ENCODE assay signal across 9 cellular contexts in genomic region chr1:2821970-2822620, GRCh38. TPM values are rescaled to one million over a fixed set of nuclear protein-coding genes. Genes with fewer than 3 reads are reported as not detected.
A peak's percentile ranks its signal among the peaks of the same experiment; 100 is the strongest.
DNase-seq lines count a peak whose midpoint lies in the region; ATAC-seq and TF ChIP-seq lines count a peak whose summit lies in the region.
"Had no signal": no experiment of that assay in that cellular context is flagged by ENCODE, and none has a peak within 500 bp of the region (broad histone marks: within the 10 kb centered on the region; RNA-seq: fewer than 3 reads in every experiment).

No MANE protein-coding gene starts in this region.

- ATAC-seq in T-helper 17 cell (peak; percentile 77), psoas muscle (peak in 1 of 4 donors; percentile 22)

- no peaks in the 10 kb centered on the region for H4K20me1 ChIP-seq in hepatocyte (ENCODE audit: insufficient read depth, poor library complexity, severe bottlenecking)

- peaks cover 46% of the 10 kb centered on the region for H3K9me3 Mint-ChIP-seq in MCF 10A (ENCODE audit: unreplicated experiment)
- H3K9me3 Mint-ChIP-seq: memory B cell had no signal

- peaks cover 7% of the 10 kb centered on the region for H3K36me3 Mint-ChIP-seq in MCF 10A (ENCODE audit: insufficient read depth, unreplicated experiment)
- H3K36me3 Mint-ChIP-seq in T-helper 17 cell (ENCODE audit: low read depth) = peaks cover 3% of the 10 kb centered on the region
- H3K36me3 Mint-ChIP-seq: memory B cell had no signal

- DNase-seq in T47D (ENCODE audit: low read depth in 1 of 2, low spot score in 1 of 2) = peak; percentile 41 to 64
- no peak for DNase-seq in MCF 10A (ENCODE audit: unreplicated experiment)
- peak in 1 of 3 donors; percentile 33 for DNase-seq in T-helper 17 cell
- no peak for DNase-seq in coronary artery (ENCODE audit: low spot score)
- peak; percentile 25 to 53 for DNase-seq in psoas muscle
- DNase-seq in hepatocyte (ENCODE audit: low spot score) = no peak
- no peak for DNase-seq in SKM-1 treated with dmso at 0.1 percent for 144 hours (lab: John Stamatoyannopoulos, UW; ENCODE audit: unreplicated experiment)
- no peak for DNase-seq in NCI-H1048 (lab: John Stamatoyannopoulos, UW)

- no peaks in the 10 kb centered on the region for H3K36me3 ChIP-seq in psoas muscle (ENCODE audit: insufficient read depth in 1 of 2, low read depth in 1 of 2)
- no peaks in the 10 kb centered on the region for H3K36me3 ChIP-seq in hepatocyte (replicated peaks; ENCODE audit: insufficient read depth, low read depth)

- TF ChIP-seq CTCF in MCF 10A (IDR thresholded peaks at IDR 0.05; ENCODE audit: unreplicated experiment) (no peak), coronary artery (IDR thresholded peaks at IDR 0.05) (peak; percentile 62), psoas muscle (IDR thresholded peaks at IDR 0.05) (peak; percentile 36), hepatocyte (IDR thresholded peaks at IDR 0.05; ENCODE audit: poor library complexity) (no peak)

- no peak overlapping the region for H3K27ac ChIP-seq in coronary artery
- no peak overlapping the region for H3K27ac ChIP-seq in psoas muscle
- H3K27ac ChIP-seq in hepatocyte = no peak overlapping the region

- H3K4me3 ChIP-seq in coronary artery (no peak overlapping the region), psoas muscle (no peak overlapping the region), hepatocyte (no peak overlapping the region)

- H3K27me3 ChIP-seq in psoas muscle (ENCODE audit: insufficient read depth in 3 of 3, low read length in 2 of 3) (peaks cover 0 to 29% (median 2%) of the 10 kb centered on the region in 3 donors), hepatocyte (no peaks in the 10 kb centered on the region)

- POLR2A ChIA-PET in MCF 10A (lab: Yijun Ruan, JAX) = no interaction called here

- H3K4me1 Mint-ChIP-seq in MCF 10A (ENCODE audit: insufficient read depth, unreplicated experiment) (no peaks in the 10 kb centered on the region), T-helper 17 cell (peaks cover 6% of the 10 kb centered on the region)

- intact Hi-C loops in MCF 10A (cut with micrococcal nuclease) = no loop called here
- intact Hi-C loops in psoas muscle (cut with DNase I) = no loop called here

- CTCF ChIA-PET in MCF 10A (lab: Yijun Ruan, JAX) = interaction anchor here (0.6 kb wide), 2 partner anchors 11 to 588 kb away, joined by 3 read pairs; no protein-coding TSS in a partner anchor

- H3K9me2 ChIP-seq in hepatocyte (replicated peaks; ENCODE audit: insufficient read depth) = no peaks in the 10 kb centered on the region

- no peak overlapping the region for H3K4me2 ChIP-seq in hepatocyte

- H2AFZ ChIP-seq in hepatocyte = no peak overlapping the region

- BruUV-seq in MCF 10A (replicated peaks; lab: Mats Ljungman, UMichigan) = no TSS peak

- no peaks in the 10 kb centered on the region for H3K27me3 Mint-ChIP-seq in MCF 10A (ENCODE audit: insufficient read depth, unreplicated experiment)
- H3K27me3 Mint-ChIP-seq in T-helper 17 cell = peaks cover 33% of the 10 kb centered on the region

- 17 to 22% (median 19%) methylated on average over 25 to 29 of the region's 29 CpGs for WGBS in psoas muscle, 3 donors
- 92% methylated on average over 26 of the region's 29 CpGs for WGBS in hepatocyte (ENCODE audit: low lambda C conversion rate, missing lambda C conversion rate)

- no peaks in the 10 kb centered on the region for H3K79me2 ChIP-seq in hepatocyte

- H3K9me3 ChIP-seq in T-helper 17 cell (ENCODE audit: control insufficient read depth, low read length, poor library complexity, severe bottlenecking) (no peaks in the 10 kb centered on the region), psoas muscle (no peaks in the 10 kb centered on the region), hepatocyte (ENCODE audit: low read depth) (no peaks in the 10 kb centered on the region)

- H3K4me1 ChIP-seq in psoas muscle (no peaks in the 10 kb centered on the region), hepatocyte (ENCODE audit: insufficient read depth) (no peaks in the 10 kb centered on the region)

- in situ Hi-C loops in T47D (cut with HindIII; ENCODE audit: low pct_unique_long_range_greater_than_20kb, low sequenced_read_pairs) = no loop called here

- no peak overlapping the region for H3K4me3 Mint-ChIP-seq in MCF 10A (ENCODE audit: unreplicated experiment)
- H3K4me3 Mint-ChIP-seq in T-helper 17 cell = no peak overlapping the region
- H3K4me3 Mint-ChIP-seq: memory B cell had no signal

- H3K27ac Mint-ChIP-seq in MCF 10A (ENCODE audit: low read depth, unreplicated experiment) (no peak overlapping the region), T-helper 17 cell (no peak overlapping the region)
- H3K27ac Mint-ChIP-seq: memory B cell had no signal

RNA-seq across cellular contexts. Expression of gene TTC34, which starts 20.6 kb away (rescaled TPM):
- total RNA-seq in MCF 10A (2022) (0.47 and 0.86 TPM in 2 replicates), T-helper 17 cell (1 to 10 TPM in 1 of 2 donors, under 1 TPM in 1; 0.94 to 1.1 TPM), psoas muscle (under 1 TPM; 0.04 to 0.15 (median 0.06) TPM), hepatocyte (0.33 and 0.44 TPM in 2 replicates)
- polyA plus RNA-seq in psoas muscle (under 1 TPM; 0.01 to 0.03 (median 0.01) TPM), hepatocyte (0.13 and 0.55 TPM in 2 replicates)

Comparison
In these comparisons a context has a peak if more than half of its experiments do, and no peak if none do; other contexts are left out.
1. DNase-seq: peak in T47D (2 of 2) and psoas muscle (2 of 2); none in MCF 10A (single experiment), coronary artery (single experiment), hepatocyte (single experiment), SKM-1 treated with dmso at 0.1 percent for 144 hours (single experiment) and NCI-H1048 (single experiment).
2. CTCF ChIP-seq: peak in coronary artery (single experiment) and psoas muscle (single experiment); none in MCF 10A (single experiment) and hepatocyte (single experiment).